Comparison of ENCODE assay signal across 12 cellular contexts in the genomic region with DNA sequence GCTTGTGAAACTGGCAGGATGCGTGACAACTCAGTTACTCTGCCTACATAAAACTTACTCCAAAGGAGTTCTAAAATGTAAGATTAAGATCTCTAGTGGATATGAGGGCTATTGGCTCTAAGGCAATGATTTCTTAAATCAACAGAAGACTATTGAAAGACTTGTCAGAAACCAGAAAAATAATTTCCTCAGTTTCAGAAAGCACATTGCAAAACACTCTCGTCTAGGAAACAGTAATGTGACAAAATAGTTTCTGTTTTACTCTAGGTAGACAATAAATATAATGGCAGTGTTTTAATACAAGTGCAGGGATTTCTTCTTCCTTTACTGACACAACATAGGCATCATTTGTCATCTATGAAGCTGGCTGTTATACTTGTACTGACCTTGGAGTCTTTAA.
"Had no signal": no experiment of that assay in that cellular context is flagged by ENCODE, and none has a peak within 500 bp of the region (broad histone marks: within the 10 kb centered on the region; RNA-seq: fewer than 3 reads in every experiment).

No MANE protein-coding gene starts in this region.

- DNase-seq: activated CD4-positive, alpha-beta T cell treated with anti-CD3 and anti-CD28 coated beads, Interleukin-2, amount 50 U/mL, for 1 hour; activated naive CD4-positive, alpha-beta T cell treated with anti-CD3 and anti-CD28 coated beads for 36 hours; activated T-cell treated with anti-CD3 and anti-CD28 coated beads for 4 hours; foreskin melanocyte; head of caudate nucleus; left colon; occipital lobe; right lobe of liver; stimulated activated CD4-positive, alpha-beta T cell treated with anti-CD3 and anti-CD28 coated beads, Interleukin-2, amount 100 ng/mL, for 24 hours; stimulated activated naive B cell treated with anti-CD40 and anti-IgM and Interleukin-4, amounts not matched to agents 10 μg/mL and 1 μg/mL and 100 μg/mL, for 72 hours had no signal

- ATAC-seq: activated T-helper 17 cell treated with anti-CD3 and anti-CD28 coated beads, Interleukin-2, amount 50 U/mL, for 72 hours; left colon; natural killer cell treated with Interleukin-12 subunit alpha and Interleukin-12 subunit beta and Interleukin-15 and Interleukin-18, amount 100 ng/mL, for 72 hours; stimulated activated naive B cell treated with anti-CD40 and anti-IgM and Interleukin-4, amounts not matched to agents 10 μg/mL and 1 μg/mL and 100 μg/mL, for 72 hours had no signal
